ENCODE assay signal across 34 cellular contexts in genomic region chr2:71715241-71715750, GRCh38.
"Had no signal": no experiment of that assay in that cellular context is flagged by ENCODE, and none has a peak within 500 bp of the region (broad histone marks: within the 10 kb centered on the region; RNA-seq: fewer than 3 reads in every experiment).

No MANE protein-coding gene starts in this region.

- H3K36me3 ChIP-seq: breast epithelium, MG63, Peyer's patch had no signal

- DNase-seq: activated CD4-positive, alpha-beta T cell treated with anti-CD3 and anti-CD28 coated beads for 1 hour; activated CD4-positive, alpha-beta T cell treated with anti-CD3 and anti-CD28 coated beads for 48 hours; activated CD4-positive, CD25-positive, alpha-beta regulatory T cell; activated CD8-positive, alpha-beta T cell treated with anti-CD3 and anti-CD28 coated beads, Interleukin-2, amount 10 ng/mL, durations not matched to agents 7 days and 5 days; activated gamma-delta T cell; activated naive CD4-positive, alpha-beta T cell treated with Interleukin-2 at 50 U/mL for 16 hours; activated naive CD8-positive, alpha-beta T cell treated with anti-CD3 and anti-CD28 coated beads, Interleukin-2, amount 10 ng/mL, durations not matched to agents 7 days and 5 days; activated T-cell treated with anti-CD3 and anti-CD28 coated beads for 4 hours; activated T-cell treated with anti-CD3 and anti-CD28 coated beads, Interleukin-2, amount 50 U/mL, for 48 hours; amygdala; body of pancreas; caudate nucleus; Kasumi-1; KG1; MG63; NCI-H1048; NCI-H1105 treated with DMSO at 0.1 percent for 48 hours; NCI-H1436; NCI-H1694; NCI-H1930; NCI-H2081 treated with DMSO at 0.1 percent for 48 hours; NCI-H510A; NCI-H526; NCI-H748 treated with DMSO at 0.1 percent for 48 hours; NK-92 treated with Interleukin-12 subunit alpha and Interleukin-12 subunit beta, amount 100 ng/mL, for 24 hours; PC-3; Peyer's patch; RPMI8226; SIG-M5; T-cell; T-helper 17 cell had no signal

- H3K4me3 ChIP-seq: body of pancreas, breast epithelium, MG63, Peyer's patch had no signal

- ATAC-seq: activated CD8-positive, alpha-beta T cell treated with anti-CD3 and anti-CD28 coated beads, Interleukin-2, amount 10 ng/mL, durations not matched to agents 7 days and 5 days; body of pancreas; PC-3; SK-N-SH treated with all-trans-retinoic acid at 6 μM for 48 hours; T-cell; T-helper 17 cell had no signal

- H3K27me3 ChIP-seq: body of pancreas, breast epithelium, MG63, Peyer's patch had no signal

- H3K9me3 ChIP-seq: body of pancreas, breast epithelium, MG63, Peyer's patch had no signal

- H3K27ac ChIP-seq: body of pancreas, breast epithelium, Peyer's patch, VCaP had no signal
